ENCODE assay signal across 12 cellular contexts in genomic region chr10:104170610-104171269, GRCh38.
"Had no signal": no experiment of that assay in that cellular context is flagged by ENCODE, and none has a peak within 500 bp of the region (broad histone marks: within the 10 kb centered on the region; RNA-seq: fewer than 3 reads in every experiment).

No MANE protein-coding gene starts in this region.

- ATAC-seq: gastrocnemius medialis, left lobe of liver, right cardiac atrium had no signal

- H3K27ac Mint-ChIP-seq: activated T-helper 2 cell treated with anti-CD3 and anti-CD28 coated beads, Interferon-gamma antibody, Interleukin-2, Interleukin-4, amounts not matched to agents 10 μg/mL and 5 μg/mL and 100 μg/mL, durations not matched to agents 14 hours and 24 hours and 36 hours; natural killer cell had no signal

- H3K9me3 ChIP-seq: gastrocnemius medialis, SK-N-SH, tibial nerve, vagina had no signal

- H3K4me3 Mint-ChIP-seq: natural killer cell had no signal

- DNase-seq: gastrocnemius medialis, islet precursor cell, mammary epithelial cell, natural killer cell, right cardiac atrium, SK-N-SH had no signal

- H3K27me3 ChIP-seq: gastrocnemius medialis, tibial nerve, vagina had no signal

- H3K36me3 ChIP-seq: gastrocnemius medialis, tibial nerve, vagina had no signal

- H3K27ac ChIP-seq: epithelial cell of prostate, gastrocnemius medialis, tibial nerve, vagina had no signal

- H3K4me1 ChIP-seq: gastrocnemius medialis, tibial nerve, vagina had no signal

- H3K4me3 ChIP-seq: gastrocnemius medialis, smooth muscle cell, tibial nerve, vagina had no signal
